In the genomic region with DNA sequence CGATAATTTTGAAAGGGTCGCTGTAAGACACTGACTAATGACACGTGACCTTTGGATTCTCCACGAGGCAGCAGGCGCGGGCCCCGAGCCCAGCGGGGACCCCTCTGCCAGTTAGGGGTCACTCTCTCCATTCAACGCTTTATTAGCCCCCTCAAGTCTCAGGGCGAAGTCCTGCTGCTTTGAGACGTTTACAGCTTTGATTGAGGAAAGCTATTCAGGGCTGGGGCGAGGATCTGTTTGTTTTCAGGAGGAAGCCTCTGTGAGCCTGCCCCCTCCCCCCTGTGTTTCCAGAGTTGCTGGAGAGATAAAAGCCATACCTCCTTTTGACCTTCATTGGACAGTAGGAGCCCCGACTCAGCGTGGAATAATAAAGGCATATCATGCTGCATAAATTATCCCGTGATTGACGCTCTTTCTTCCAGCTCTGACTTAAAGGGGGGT, we compare ENCODE assay signal across 14 cellular contexts. TPM values are rescaled to one million over a fixed set of nuclear protein-coding genes. Genes with fewer than 3 reads are reported as not detected.
DNase-seq lines count a peak whose midpoint lies in the region; ATAC-seq and TF ChIP-seq lines count a peak whose summit lies in the region.
"Had no signal": no experiment of that assay in that cellular context is flagged by ENCODE, and none has a peak within 500 bp of the region (broad histone marks: within the 10 kb centered on the region; RNA-seq: fewer than 3 reads in every experiment).

No MANE protein-coding gene starts in this region.

- intact Hi-C loops in colonic mucosa (cut with DNase I), result no loop called here

- no peaks in the 10 kb centered on the region for H3K36me3 ChIP-seq in ACC112 (ENCODE audit: insufficient read depth, low read length)
- no peaks in the 10 kb centered on the region for H3K36me3 ChIP-seq in HUES48 (ENCODE audit: control insufficient read depth, insufficient read depth, low read length)
- no peaks in the 10 kb centered on the region for H3K36me3 ChIP-seq in colonic mucosa
- H3K36me3 ChIP-seq: esophagus muscularis mucosa, heart right ventricle had no signal

- H3K4me1 Mint-ChIP-seq in mesothelial cell of epicardium, result peaks cover 43% of the 10 kb centered on the region

- peak overlapping the region; percentile 30 for H3K4me3 Mint-ChIP-seq in mesothelial cell of epicardium

- H3K36me3 Mint-ChIP-seq in mesothelial cell of epicardium, result no peaks in the 10 kb centered on the region

- no peak overlapping the region for H2AFZ ChIP-seq in ACC112 (ENCODE audit: low read length, unreplicated experiment)

- H3K79me2 ChIP-seq in ACC112 (ENCODE audit: control insufficient read depth, insufficient read depth, low read length, unreplicated experiment), result no peaks in the 10 kb centered on the region

- H3K9me3 Mint-ChIP-seq in mesothelial cell of epicardium, result no peaks in the 10 kb centered on the region

- H3K4me1 ChIP-seq in ACC112 (ENCODE audit: control insufficient read depth, insufficient read depth, low read length, unreplicated experiment), result no peaks in the 10 kb centered on the region
- H3K4me1 ChIP-seq in HUES48 (ENCODE audit: control insufficient read depth, insufficient read depth, low read length), result peaks cover 33% of the 10 kb centered on the region
- no peaks in the 10 kb centered on the region for H3K4me1 ChIP-seq in colonic mucosa

- DNase-seq in colonic mucosa, result peak; percentile 19
- DNase-seq in mesothelial cell of epicardium (ENCODE audit: low spot score in 2 of 2, unreplicated experiment in 2 of 2), result no peak
- no peak for DNase-seq in COLO829 (ENCODE audit: low spot score)
- DNase-seq in SHP77 treated with DMSO at 0.1 percent for 48 hours (lab: John Stamatoyannopoulos, UW), result no peak
- DNase-seq in cerebellar cortex (ENCODE audit: low spot score), result no peak
- DNase-seq: heart right ventricle; stimulated activated naive CD4-positive, alpha-beta T cell had no signal

- H3K4me3 ChIP-seq in ACC112 (ENCODE audit: low read depth, low read length) (peak overlapping the region; percentile 37; the same call in 1 of the 2 replicates), HUES48 (ENCODE audit: low read depth, low read length) (peak overlapping the region; percentile 49), colonic mucosa (no peak overlapping the region)
- H3K4me3 ChIP-seq: esophagus muscularis mucosa, heart right ventricle had no signal

- TF ChIP-seq CTCF in colonic mucosa (IDR thresholded peaks at IDR 0.05) (no peak), mesothelial cell of epicardium (IDR thresholded peaks at IDR 0.05; ENCODE audit: unreplicated experiment) (no peak)

- H3K27me3 Mint-ChIP-seq in mesothelial cell of epicardium (ENCODE audit: low read depth), result peaks cover 9% of the 10 kb centered on the region

- no peak for ATAC-seq in HG03108 (IDR thresholded peaks at IDR 0.05; ENCODE audit: unreplicated experiment)
- ATAC-seq: heart right ventricle had no signal

- no peak overlapping the region for H3K9ac ChIP-seq in HUES48 (ENCODE audit: low read depth, low read length)
- H3K9ac ChIP-seq in colonic mucosa (ENCODE audit: low read depth in 2 of 2, low read length in 2 of 2), result no peak overlapping the region
- H3K9ac ChIP-seq: KMS-11 had no signal

- no peak overlapping the region for H3K27ac ChIP-seq in ACC112 (ENCODE audit: low read depth, low read length)
- peak overlapping the region; percentile 71 for H3K27ac ChIP-seq in HUES48 (ENCODE audit: low read depth, low read length)
- H3K27ac ChIP-seq in colonic mucosa, result no peak overlapping the region
- H3K27ac ChIP-seq: esophagus muscularis mucosa, heart right ventricle, KMS-11 had no signal

- no peak overlapping the region for H3K27ac Mint-ChIP-seq in mesothelial cell of epicardium

- H3K27me3 ChIP-seq in ACC112 (ENCODE audit: insufficient read depth, low read length) (peaks cover 48% of the 10 kb centered on the region), HUES48 (ENCODE audit: control insufficient read depth, insufficient read depth, low read length) (peaks cover 63% of the 10 kb centered on the region), colonic mucosa (peaks cover 7% of the 10 kb centered on the region)

- no peaks in the 10 kb centered on the region for H3K9me3 ChIP-seq in HUES48 (ENCODE audit: control insufficient read depth, insufficient read depth, low read length)
- H3K9me3 ChIP-seq in colonic mucosa, result no peaks in the 10 kb centered on the region
- H3K9me3 ChIP-seq: esophagus muscularis mucosa, heart right ventricle had no signal

RNA-seq across cellular contexts. Expression of a gene that starts 31.4 kb away (rescaled TPM):
- total RNA-seq in colonic mucosa (under 1 TPM; 0.17 to 0.88 TPM), mesothelial cell of epicardium (83.9 to 86.9 TPM (median 85.2 TPM) in 3 replicates)
- total RNA-seq: skeletal muscle tissue; T-helper 1 cell treated with Interleukin-12 subunit alpha and Interleukin-12 subunit beta and Interleukin-4 antibody, amounts not matched to agents 30 ng/mL and 1 ng/mL, for 36 hours had no signal

Comparison
In these comparisons a context has a peak if more than half of its experiments do, and no peak if none do; other contexts are left out.
1. RNA of a gene that starts 31.4 kb away (total RNA-seq): 83.9 to 86.9 TPM in mesothelial cell of epicardium; 0.17 to 0.88 TPM in colonic mucosa; every median in the first group is over 10 times any median in the second.